ENCODE assay signal across 18 cellular contexts in the genomic region with DNA sequence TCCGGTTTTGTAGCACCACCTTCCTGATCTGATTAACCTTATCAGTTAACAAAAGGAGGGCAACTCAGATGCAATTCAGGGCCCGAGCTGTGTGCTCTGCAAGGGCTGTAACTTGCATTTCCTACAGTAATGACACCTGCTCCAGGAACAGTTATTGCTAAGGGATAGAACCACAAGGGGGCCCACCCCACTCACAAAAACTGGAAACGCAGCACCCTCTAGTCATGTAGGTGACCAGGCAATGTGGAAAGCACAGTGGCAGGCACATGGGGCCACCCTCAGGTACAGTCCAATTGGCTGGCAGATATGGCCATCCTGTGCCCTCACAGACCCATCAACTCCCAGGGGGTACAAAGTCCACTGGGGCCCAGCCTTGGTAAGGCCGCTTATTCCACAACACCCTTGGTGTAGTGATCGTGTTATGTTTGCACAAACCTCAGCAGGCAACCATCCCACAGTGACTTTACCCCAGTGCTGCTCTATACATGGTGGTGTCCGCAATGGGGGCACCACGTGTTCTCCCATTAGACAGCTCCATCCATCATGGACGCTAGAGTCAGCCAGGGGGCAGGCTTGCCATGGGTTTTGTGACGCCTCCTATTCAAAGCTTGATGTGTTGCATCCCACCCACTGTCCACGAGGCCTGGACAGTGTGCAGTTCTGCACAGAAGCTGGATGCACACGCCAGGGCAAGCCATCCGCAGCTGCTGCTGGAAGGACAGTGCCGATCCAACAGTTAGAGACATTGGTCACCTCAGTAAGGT. TPM values are rescaled to one million over a fixed set of nuclear protein-coding genes. Genes with fewer than 3 reads are reported as not detected.
"Had no signal": no experiment of that assay in that cellular context is flagged by ENCODE, and none has a peak within 500 bp of the region (broad histone marks: within the 10 kb centered on the region; RNA-seq: fewer than 3 reads in every experiment).

No MANE protein-coding gene starts in this region.

- H3K4me1 ChIP-seq: psoas muscle, sigmoid colon had no signal

- H3K27ac ChIP-seq: psoas muscle, sigmoid colon, VCaP had no signal

- H3K4me3 Mint-ChIP-seq: activated naive CD4-positive, alpha-beta T cell treated with anti-CD3 and anti-CD28 coated beads, Interleukin-2, amount 50 U/mL, for 24 hours; activated T-helper 17 cell treated with anti-CD3 and anti-CD28 coated beads, Interleukin-2, amount 50 U/mL, for 72 hours; brain; memory B cell; natural killer cell treated with Interleukin-12 subunit alpha and Interleukin-12 subunit beta and Interleukin-15 and Interleukin-18, amount 100 ng/mL, for 72 hours; stimulated activated naive CD8-positive, alpha-beta T cell treated with anti-CD3 and anti-CD28 coated beads, Interleukin-15, Interleukin-2, amounts not matched to agents 100 ng/mL and 50 ng/mL, for 24 hours had no signal

- H3K27me3 ChIP-seq: sigmoid colon had no signal

- H3K4me1 Mint-ChIP-seq: activated naive CD4-positive, alpha-beta T cell treated with anti-CD3 and anti-CD28 coated beads, Interleukin-2, amount 50 U/mL, for 24 hours; activated T-helper 17 cell treated with anti-CD3 and anti-CD28 coated beads, Interleukin-2, amount 50 U/mL, for 72 hours; memory B cell had no signal

- H3K36me3 Mint-ChIP-seq: activated naive CD4-positive, alpha-beta T cell treated with anti-CD3 and anti-CD28 coated beads, Interleukin-2, amount 50 U/mL, for 24 hours; brain; memory B cell had no signal

- H3K36me3 ChIP-seq: sigmoid colon had no signal

- H3K4me3 ChIP-seq: psoas muscle, sigmoid colon had no signal

- H3K9me3 ChIP-seq: psoas muscle, sigmoid colon had no signal

- H3K27ac Mint-ChIP-seq: activated naive CD4-positive, alpha-beta T cell treated with anti-CD3 and anti-CD28 coated beads, Interleukin-2, amount 50 U/mL, for 24 hours; activated T-helper 17 cell treated with anti-CD3 and anti-CD28 coated beads, Interleukin-2, amount 50 U/mL, for 72 hours; memory B cell; natural killer cell treated with Interleukin-12 subunit alpha and Interleukin-12 subunit beta and Interleukin-15 and Interleukin-18, amount 100 ng/mL, for 72 hours; stimulated activated naive CD8-positive, alpha-beta T cell treated with anti-CD3 and anti-CD28 coated beads, Interleukin-15, Interleukin-2, amounts not matched to agents 100 ng/mL and 50 ng/mL, for 24 hours had no signal

- DNase-seq: activated CD4-positive, alpha-beta T cell treated with anti-CD3 and anti-CD28 coated beads for 48 hours; activated CD8-positive, alpha-beta memory T cell treated with anti-CD3 and anti-CD28 coated beads for 24 hours; activated T-cell treated with anti-CD3 and anti-CD28 coated beads for 4 hours; cerebellar nuclear complex; dermis blood vessel endothelial cell; psoas muscle; sigmoid colon; stimulated activated CD4-positive, alpha-beta T cell treated with anti-CD3 and anti-CD28 coated beads, Interleukin-12 subunit alpha, Interleukin-12 subunit beta, amount 100 ng/mL, for 4 hours; stimulated activated CD4-positive, alpha-beta T cell treated with anti-CD3 and anti-CD28 coated beads, Interleukin-2, amount 100 ng/mL, for 48 hours had no signal

- H3K27me3 Mint-ChIP-seq: activated naive CD4-positive, alpha-beta T cell treated with anti-CD3 and anti-CD28 coated beads, Interleukin-2, amount 50 U/mL, for 24 hours; activated T-helper 17 cell treated with anti-CD3 and anti-CD28 coated beads, Interleukin-2, amount 50 U/mL, for 72 hours; natural killer cell treated with Interleukin-12 subunit alpha and Interleukin-12 subunit beta and Interleukin-15 and Interleukin-18, amount 100 ng/mL, for 72 hours; stimulated activated naive CD8-positive, alpha-beta T cell treated with anti-CD3 and anti-CD28 coated beads, Interleukin-15, Interleukin-2, amounts not matched to agents 100 ng/mL and 50 ng/mL, for 24 hours had no signal

RNA-seq across cellular contexts. Expression of gene RNF133, which starts 9.4 kb away (rescaled TPM):
- total RNA-seq: activated T-helper 17 cell treated with anti-CD3 and anti-CD28 coated beads, Interleukin-2, amount 50 U/mL, for 72 hours; natural killer cell treated with Interleukin-12 subunit alpha and Interleukin-12 subunit beta and Interleukin-15 and Interleukin-18, amount 100 ng/mL, for 72 hours had no signal
- polyA plus RNA-seq: esophagus, psoas muscle had no signal

RNA-seq across cellular contexts. Expression of gene RNF148, which starts 13.2 kb away (rescaled TPM):
- total RNA-seq: activated T-helper 17 cell treated with anti-CD3 and anti-CD28 coated beads, Interleukin-2, amount 50 U/mL, for 72 hours; natural killer cell treated with Interleukin-12 subunit alpha and Interleukin-12 subunit beta and Interleukin-15 and Interleukin-18, amount 100 ng/mL, for 72 hours; psoas muscle had no signal
- polyA plus RNA-seq: urinary bladder had no signal
